In genomic region chr11:83713701-83714100, GRCh38 we compare ENCODE assay signal across 16 cellular contexts.
DNase-seq lines count a peak whose midpoint lies in the region; ATAC-seq and TF ChIP-seq lines count a peak whose summit lies in the region.
"Had no signal": no experiment of that assay in that cellular context is flagged by ENCODE, and none has a peak within 500 bp of the region (broad histone marks: within the 10 kb centered on the region; RNA-seq: fewer than 3 reads in every experiment).

No MANE protein-coding gene starts in this region.

- no peaks in the 10 kb centered on the region for H3K36me3 Mint-ChIP-seq in nephron progenitor cell (ENCODE audit: low read depth)
- H3K36me3 Mint-ChIP-seq: activated naive CD8-positive, alpha-beta T cell treated with anti-CD3 and anti-CD28 coated beads, Interleukin-2, amount 10 ng/mL, durations not matched to agents 7 days and 5 days had no signal

- peak; percentile 24 for DNase-seq in AG20443 (ENCODE audit: low spot score)
- peak; percentile 46 for DNase-seq in NCI-H1694 treated with DMSO at 0.1 percent for 48 hours (lab: John Stamatoyannopoulos, UW)
- peak in 7 of 10 donors; percentile 18 to 76 (median 59) for DNase-seq in dorsolateral prefrontal cortex
- no peak for DNase-seq in nephron progenitor cell
- no peak for DNase-seq in activated CD8-positive, alpha-beta memory T cell treated with anti-CD3 and anti-CD28 coated beads, Interleukin-2, amount 50 U/mL, for 4 hours
- no peak for DNase-seq in stimulated activated CD4-positive, alpha-beta T cell treated with anti-CD3 and anti-CD28 coated beads, Interleukin-4, amount 100 ng/mL, for 1 hour
- DNase-seq: activated CD4-positive, alpha-beta T cell treated with anti-CD3 and anti-CD28 coated beads for 48 hours; activated naive CD8-positive, alpha-beta T cell treated with anti-CD3 and anti-CD28 coated beads, Interleukin-2, amount 10 ng/mL, durations not matched to agents 7 days and 5 days; activated T-cell treated with anti-CD3 and anti-CD28 coated beads, Interleukin-2, amount 50 U/mL, for 1 hour; DMS79; NCI-H187 treated with DMSO at 0.1 percent for 48 hours; NK-92 treated with Interleukin-12 subunit alpha and Interleukin-12 subunit beta, amount 100 ng/mL, for 24 hours; ovary; SHP77 treated with DMSO at 0.1 percent for 48 hours had no signal

- peak overlapping the region in 28 of 59 donors; percentile 1 to 60 (median 32) for H3K27ac ChIP-seq in dorsolateral prefrontal cortex
- H3K27ac ChIP-seq: ovary had no signal

- H3K9me3 Mint-ChIP-seq in nephron progenitor cell: no peaks in the 10 kb centered on the region
- H3K9me3 Mint-ChIP-seq: activated naive CD8-positive, alpha-beta T cell treated with anti-CD3 and anti-CD28 coated beads, Interleukin-2, amount 10 ng/mL, durations not matched to agents 7 days and 5 days had no signal

- no peak overlapping the region for H3K4me3 Mint-ChIP-seq in nephron progenitor cell
- H3K4me3 Mint-ChIP-seq: activated naive CD8-positive, alpha-beta T cell treated with anti-CD3 and anti-CD28 coated beads, Interleukin-2, amount 10 ng/mL, durations not matched to agents 7 days and 5 days had no signal

- no peaks in the 10 kb centered on the region for H3K27me3 ChIP-seq in dorsolateral prefrontal cortex
- H3K27me3 ChIP-seq: ovary had no signal

- peaks cover 4% of the 10 kb centered on the region for H3K4me1 Mint-ChIP-seq in nephron progenitor cell
- H3K4me1 Mint-ChIP-seq: activated naive CD8-positive, alpha-beta T cell treated with anti-CD3 and anti-CD28 coated beads, Interleukin-2, amount 10 ng/mL, durations not matched to agents 7 days and 5 days had no signal

- H3K4me3 ChIP-seq in dorsolateral prefrontal cortex: no peak overlapping the region
- H3K4me3 ChIP-seq: ovary had no signal

- intact Hi-C loops in dorsolateral prefrontal cortex (cut with DNase I): no loop called here

- TF ChIP-seq CTCF in dorsolateral prefrontal cortex (IDR thresholded peaks at IDR 0.05 in 54 of 56, conservative IDR thresholded peaks at IDR 0.05 in 2 of 56; ENCODE audit: low read depth in 1 of 56, partially characterized antibody in 56 of 56) (no peak), nephron progenitor cell (IDR thresholded peaks at IDR 0.05) (no peak)

- peak overlapping the region; percentile 9 for H3K27ac Mint-ChIP-seq in nephron progenitor cell
- H3K27ac Mint-ChIP-seq: activated naive CD8-positive, alpha-beta T cell treated with anti-CD3 and anti-CD28 coated beads, Interleukin-2, amount 10 ng/mL, durations not matched to agents 7 days and 5 days had no signal

- no peaks in the 10 kb centered on the region for H3K27me3 Mint-ChIP-seq in nephron progenitor cell (ENCODE audit: low read depth, poor library complexity)
- H3K27me3 Mint-ChIP-seq: activated naive CD8-positive, alpha-beta T cell treated with anti-CD3 and anti-CD28 coated beads, Interleukin-2, amount 10 ng/mL, durations not matched to agents 7 days and 5 days had no signal

- ATAC-seq in GM21576 (IDR thresholded peaks at IDR 0.05; ENCODE audit: unreplicated experiment): no peak
- ATAC-seq in HG02870 (IDR thresholded peaks at IDR 0.05; ENCODE audit: unreplicated experiment): no peak

Comparison
In these comparisons a context has a peak if more than half of its experiments do, and no peak if none do; other contexts are left out.
1. DNase-seq: peak in AG20443 (single experiment), NCI-H1694 treated with DMSO at 0.1 percent for 48 hours (single experiment) and dorsolateral prefrontal cortex (7 of 10); none in nephron progenitor cell (single experiment), activated CD8-positive, alpha-beta memory T cell treated with anti-CD3 and anti-CD28 coated beads, Interleukin-2, amount 50 U/mL, for 4 hours (single experiment) and stimulated activated CD4-positive, alpha-beta T cell treated with anti-CD3 and anti-CD28 coated beads, Interleukin-4, amount 100 ng/mL, for 1 hour (single experiment).